In the genomic region with DNA sequence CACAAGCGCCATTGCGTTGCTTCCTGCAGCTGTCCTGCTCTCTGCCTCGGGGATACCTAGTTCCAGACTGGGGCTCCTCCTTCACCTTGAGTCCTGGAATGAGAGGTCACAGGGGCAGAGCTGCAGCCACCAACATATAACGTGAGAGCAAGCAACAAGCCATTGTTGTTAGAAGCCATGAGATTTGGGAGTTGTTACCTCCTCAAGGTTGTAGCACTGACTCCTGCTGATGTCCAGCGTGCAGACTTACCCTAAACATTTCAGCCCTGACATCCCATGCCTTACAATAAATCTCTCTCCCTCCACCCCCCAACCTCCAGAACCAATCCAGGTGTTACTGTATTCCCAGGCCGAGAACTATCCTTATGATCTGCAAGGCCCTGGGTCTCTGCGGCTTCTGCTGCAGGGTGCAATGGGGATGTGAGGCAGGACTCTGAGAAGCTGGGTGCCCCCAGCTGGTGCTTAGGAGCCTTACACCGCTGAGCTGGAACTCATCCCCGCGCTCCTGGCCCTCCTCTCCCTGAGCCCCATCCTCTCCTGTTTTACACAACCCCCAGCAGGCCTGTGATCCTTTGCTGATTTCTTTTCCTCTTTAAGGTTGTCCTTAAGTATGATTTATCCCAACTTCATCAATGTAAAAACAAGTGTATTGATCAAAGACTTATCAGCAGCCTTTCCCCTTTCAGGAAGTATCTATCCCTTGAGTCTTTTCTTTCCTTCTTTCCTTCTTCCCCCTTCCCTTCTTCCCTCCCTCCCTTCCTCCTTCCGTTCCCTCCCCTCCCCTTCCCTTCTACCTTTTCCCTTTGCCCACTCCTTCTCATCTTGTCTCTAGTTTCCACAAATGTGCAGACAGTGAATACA, we compare ENCODE assay signal across 8 cellular contexts.
A peak's percentile ranks its signal among the peaks of the same experiment; 100 is the strongest.
DNase-seq lines count a peak whose midpoint lies in the region; ATAC-seq and TF ChIP-seq lines count a peak whose summit lies in the region.

No MANE protein-coding gene starts in this region.

- ATAC-seq in HG03460 (IDR thresholded peaks at IDR 0.05; ENCODE audit: unreplicated experiment), result no peak
- no peak for ATAC-seq in HG02610 (IDR thresholded peaks at IDR 0.05; ENCODE audit: unreplicated experiment)

- no peaks in the 10 kb centered on the region for H3K9me3 ChIP-seq in MG63
- no peaks in the 10 kb centered on the region for H3K9me3 ChIP-seq in neural progenitor cell (ENCODE audit: low read depth)

- no peaks in the 10 kb centered on the region for H3K4me1 Mint-ChIP-seq in endothelial cell (ENCODE audit: unreplicated experiment)
- peaks cover 13% of the 10 kb centered on the region for H3K4me1 Mint-ChIP-seq in neural progenitor cell

- H3K9me3 Mint-ChIP-seq in endothelial cell (ENCODE audit: unreplicated experiment) (no peaks in the 10 kb centered on the region), neural progenitor cell (no peaks in the 10 kb centered on the region)

- H3K27ac ChIP-seq in neural progenitor cell, result no peak overlapping the region

- no peak overlapping the region for H3K4me3 ChIP-seq in MG63
- H3K4me3 ChIP-seq in neural progenitor cell, result no peak overlapping the region

- TF ChIP-seq CTCF in endothelial cell (IDR thresholded peaks at IDR 0.05; ENCODE audit: unreplicated experiment), result no peak
- TF ChIP-seq CTCF in neural progenitor cell (IDR thresholded peaks at IDR 0.05), result peak; percentile 63

- H3K79me2 ChIP-seq in neural progenitor cell (ENCODE audit: low read depth), result no peaks in the 10 kb centered on the region

- H3K36me3 ChIP-seq in MG63 (no peaks in the 10 kb centered on the region), neural progenitor cell (no peaks in the 10 kb centered on the region)

- peaks cover 7% of the 10 kb centered on the region for H3K4me1 ChIP-seq in neural progenitor cell

- no peak overlapping the region for H3K9ac ChIP-seq in neural progenitor cell

- H3K36me3 Mint-ChIP-seq in endothelial cell (ENCODE audit: low read depth, unreplicated experiment) (no peaks in the 10 kb centered on the region), neural progenitor cell (no peaks in the 10 kb centered on the region)

- H3K27ac Mint-ChIP-seq in endothelial cell (ENCODE audit: unreplicated experiment) (no peak overlapping the region), neural progenitor cell (no peak overlapping the region)

- no peaks in the 10 kb centered on the region for H3K27me3 Mint-ChIP-seq in endothelial cell (ENCODE audit: unreplicated experiment)
- H3K27me3 Mint-ChIP-seq in neural progenitor cell (ENCODE audit: insufficient read depth, low read depth), result peaks cover 3% of the 10 kb centered on the region

- H3K4me3 Mint-ChIP-seq in endothelial cell (ENCODE audit: unreplicated experiment) (no peak overlapping the region), neural progenitor cell (no peak overlapping the region)

- H4K20me1 ChIP-seq in neural progenitor cell (ENCODE audit: low read depth), result no peaks in the 10 kb centered on the region

- H3K4me2 ChIP-seq in neural progenitor cell, result no peak overlapping the region

- DNase-seq in GM03348 (ENCODE audit: low spot score), result peak; percentile 60
- peak; percentile 17 for DNase-seq in MG63
- peak; percentile 42 for DNase-seq in endothelial cell (ENCODE audit: low spot score)
- peak; percentile 78 for DNase-seq in neural progenitor cell (ENCODE audit: low spot score)
- DNase-seq in foreskin melanocyte, result no peak
- DNase-seq in LoVo (ENCODE audit: low spot score), result no peak

- peak overlapping the region; percentile 96 for H2AFZ ChIP-seq in neural progenitor cell (replicated peaks)

- H3F3A ChIP-seq in neural progenitor cell (ENCODE audit: low read depth), result peaks cover 10% of the 10 kb centered on the region

- H3K27me3 ChIP-seq in MG63, result no peaks in the 10 kb centered on the region
- no peaks in the 10 kb centered on the region for H3K27me3 ChIP-seq in neural progenitor cell

Comparison
In these comparisons a context has a peak if more than half of its experiments do, and no peak if none do; other contexts are left out.
1. DNase-seq: peak in GM03348 (single experiment), MG63 (single experiment), endothelial cell (single experiment) and neural progenitor cell (single experiment); none in foreskin melanocyte (single experiment) and LoVo (single experiment).